Comparison of ENCODE assay signal across 19 cellular contexts in the genomic region with DNA sequence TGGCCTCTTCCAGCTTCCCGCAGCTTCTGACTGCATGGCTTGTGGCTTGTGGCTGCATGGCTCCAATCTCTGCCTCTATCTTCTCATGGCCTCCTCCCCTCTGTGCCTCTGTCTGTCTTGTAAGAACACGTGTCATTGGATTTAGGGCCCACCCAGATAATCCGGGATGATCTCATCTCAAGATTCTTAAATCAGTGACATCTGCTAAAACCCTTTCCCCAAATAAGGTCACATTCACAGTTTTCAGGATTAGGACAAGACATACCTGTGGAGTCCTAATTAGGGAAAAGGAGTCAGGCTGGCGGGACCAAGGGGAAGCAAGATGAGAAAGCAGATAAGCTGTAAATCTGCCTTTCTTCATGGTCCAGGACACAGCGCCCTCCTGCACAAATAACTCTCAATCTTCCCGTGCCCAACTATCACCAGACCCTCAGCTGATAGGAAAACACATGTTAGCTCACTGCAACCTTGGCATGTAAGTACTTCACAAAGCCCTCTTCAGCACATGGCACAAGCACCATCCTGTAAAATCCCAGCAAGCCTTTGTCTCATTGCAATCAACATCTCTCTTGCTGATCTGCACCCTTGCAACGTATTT.
DNase-seq lines count a peak whose midpoint lies in the region; ATAC-seq and TF ChIP-seq lines count a peak whose summit lies in the region.
"Had no signal": no experiment of that assay in that cellular context is flagged by ENCODE, and none has a peak within 500 bp of the region (broad histone marks: within the 10 kb centered on the region; RNA-seq: fewer than 3 reads in every experiment).

No MANE protein-coding gene starts in this region.

- no peak for TF ChIP-seq POLR2A in thyroid gland (IDR thresholded peaks at IDR 0.05)

- peak overlapping the region; percentile 88 to 91 for H3K27ac ChIP-seq in coronary artery
- H3K27ac ChIP-seq in thoracic aorta, result peak overlapping the region; percentile 93 to 96
- no peak overlapping the region for H3K27ac ChIP-seq in thyroid gland
- H3K27ac ChIP-seq: KMS-11 had no signal

- H3K27me3 ChIP-seq in thoracic aorta (replicated peaks; ENCODE audit: insufficient read depth), result no peaks in the 10 kb centered on the region
- H3K27me3 ChIP-seq in thyroid gland, result no peaks in the 10 kb centered on the region

- H3K9me3 ChIP-seq in thoracic aorta (no peaks in the 10 kb centered on the region), thyroid gland (no peaks in the 10 kb centered on the region)
- H3K9me3 ChIP-seq: lower lobe of right lung had no signal

- CTCF ChIA-PET in Calu3 (lab: Charles Lee), result no interaction called here

- no peak for TF ChIP-seq CTCF in coronary artery (IDR thresholded peaks at IDR 0.05)
- no peak for TF ChIP-seq CTCF in mesothelial cell of epicardium (IDR thresholded peaks at IDR 0.05; ENCODE audit: unreplicated experiment)
- no peak for TF ChIP-seq CTCF in thoracic aorta (IDR thresholded peaks at IDR 0.05)
- TF ChIP-seq CTCF in Calu3 (IDR thresholded peaks at IDR 0.05; ENCODE audit: unreplicated experiment), result no peak
- TF ChIP-seq CTCF in thyroid gland (IDR thresholded peaks at IDR 0.05), result no peak

- H3K36me3 Mint-ChIP-seq in mesothelial cell of epicardium, result no peaks in the 10 kb centered on the region
- H3K36me3 Mint-ChIP-seq in Calu3 (ENCODE audit: insufficient read depth, unreplicated experiment), result no peaks in the 10 kb centered on the region

- H3K9me3 Mint-ChIP-seq in mesothelial cell of epicardium (no peaks in the 10 kb centered on the region), Calu3 (ENCODE audit: low read depth, unreplicated experiment) (no peaks in the 10 kb centered on the region)
- H3K9me3 Mint-ChIP-seq: neural crest cell; stimulated activated naive CD8-positive, alpha-beta T cell treated with anti-CD3 and anti-CD28 coated beads, Interleukin-15, amount 100 ng/mL, for 72 hours had no signal

- H3K4me1 ChIP-seq in thoracic aorta (ENCODE audit: control insufficient read depth in 1 of 2, low read depth in 2 of 2), result peaks cover 62 to 92% of the 10 kb centered on the region in 2 donors
- H3K4me1 ChIP-seq in thyroid gland, result peaks cover 17 to 45% of the 10 kb centered on the region in 2 donors

- H3K4me3 ChIP-seq in coronary artery, result no peak overlapping the region
- H3K4me3 ChIP-seq in thoracic aorta, result no peak overlapping the region
- no peak overlapping the region for H3K4me3 ChIP-seq in thyroid gland (replicated peaks in 1 of 3)
- H3K4me3 ChIP-seq: lower lobe of right lung had no signal

- in situ Hi-C loops in ACHN (cut with HindIII; ENCODE audit: low pct_ligation_motif_present, low pct_unique_long_range_greater_than_20kb, low sequenced_read_pairs), result no loop called here

- H3K4me3 Mint-ChIP-seq in mesothelial cell of epicardium (no peak overlapping the region), Calu3 (ENCODE audit: low read depth, unreplicated experiment) (no peak overlapping the region)
- H3K4me3 Mint-ChIP-seq: neural crest cell; stimulated activated naive CD8-positive, alpha-beta T cell treated with anti-CD3 and anti-CD28 coated beads, Interleukin-15, amount 100 ng/mL, for 72 hours had no signal

- 76 to 93% methylated on average over 7 of the region's 7 CpGs for WGBS in thyroid gland, 2 donors

- H3K27ac Mint-ChIP-seq in mesothelial cell of epicardium, result peak overlapping the region; percentile 82
- no peak overlapping the region for H3K27ac Mint-ChIP-seq in Calu3 (ENCODE audit: unreplicated experiment)
- H3K27ac Mint-ChIP-seq: stimulated activated naive CD8-positive, alpha-beta T cell treated with anti-CD3 and anti-CD28 coated beads, Interleukin-15, amount 100 ng/mL, for 72 hours had no signal

- no peak for ATAC-seq in thoracic aorta (ENCODE audit: insufficient number of reproducible peaks, low FRiP score, low read depth)
- ATAC-seq: lower lobe of right lung; stimulated activated naive CD8-positive, alpha-beta T cell treated with anti-CD3 and anti-CD28 coated beads, Interleukin-15, amount 100 ng/mL, for 72 hours had no signal

- no TSS peak for BruUV-seq in Calu3 (replicated peaks; lab: Mats Ljungman, UMichigan)

- H3K36me3 ChIP-seq in thoracic aorta (no peaks in the 10 kb centered on the region), thyroid gland (no peaks in the 10 kb centered on the region)
- H3K36me3 ChIP-seq: lower lobe of right lung had no signal

- H3K27me3 Mint-ChIP-seq in mesothelial cell of epicardium (ENCODE audit: low read depth) (no peaks in the 10 kb centered on the region), Calu3 (ENCODE audit: unreplicated experiment) (peaks cover 6% of the 10 kb centered on the region)

- DNase-seq in NCI-H524 (lab: John Stamatoyannopoulos, UW) (peak; percentile 96), coronary artery (ENCODE audit: low spot score) (no peak), mesothelial cell of epicardium (ENCODE audit: low spot score in 2 of 2, unreplicated experiment in 2 of 2) (no peak), thoracic aorta (ENCODE audit: low spot score) (no peak), ACHN (no peak), SW 1271 (lab: John Stamatoyannopoulos, UW) (no peak), Calu3 (no peak), thyroid gland (no peak)
- DNase-seq: activated CD4-positive, alpha-beta T cell treated with anti-CD3 and anti-CD28 coated beads, Interleukin-2, amount 50 U/mL, for 1 hour; activated naive CD4-positive, alpha-beta T cell; AML-193; lower lobe of right lung; NCI-H1048; NCI-H2107; NCI-H774; retina; stimulated activated naive CD8-positive, alpha-beta T cell treated with anti-CD3 and anti-CD28 coated beads, Interleukin-15, amount 100 ng/mL, for 72 hours had no signal

- intact Hi-C loops in Calu3 (cut with micrococcal nuclease; ENCODE audit: unreplicated experiment) (no loop called here), thyroid gland (cut with DNase I) (no loop called here)

- H3K4me1 Mint-ChIP-seq in mesothelial cell of epicardium (peaks cover 71% of the 10 kb centered on the region), Calu3 (ENCODE audit: low read depth, unreplicated experiment) (no peaks in the 10 kb centered on the region)
- H3K4me1 Mint-ChIP-seq: stimulated activated naive CD8-positive, alpha-beta T cell treated with anti-CD3 and anti-CD28 coated beads, Interleukin-15, amount 100 ng/mL, for 72 hours had no signal

Comparison
In these comparisons a context has a peak if more than half of its experiments do, and no peak if none do; other contexts are left out.
1. DNase-seq: peak in NCI-H524 (2 of 2); none in coronary artery (single experiment), mesothelial cell of epicardium (0 of 2), thoracic aorta (single experiment), ACHN (single experiment), SW 1271 (0 of 2), Calu3 (single experiment) and thyroid gland (0 of 2).
2. H3K27ac ChIP-seq: peak in coronary artery (2 of 2) and thoracic aorta (2 of 2); none in thyroid gland (0 of 3).